ENCODE assay signal across 29 cellular contexts in the genomic region with DNA sequence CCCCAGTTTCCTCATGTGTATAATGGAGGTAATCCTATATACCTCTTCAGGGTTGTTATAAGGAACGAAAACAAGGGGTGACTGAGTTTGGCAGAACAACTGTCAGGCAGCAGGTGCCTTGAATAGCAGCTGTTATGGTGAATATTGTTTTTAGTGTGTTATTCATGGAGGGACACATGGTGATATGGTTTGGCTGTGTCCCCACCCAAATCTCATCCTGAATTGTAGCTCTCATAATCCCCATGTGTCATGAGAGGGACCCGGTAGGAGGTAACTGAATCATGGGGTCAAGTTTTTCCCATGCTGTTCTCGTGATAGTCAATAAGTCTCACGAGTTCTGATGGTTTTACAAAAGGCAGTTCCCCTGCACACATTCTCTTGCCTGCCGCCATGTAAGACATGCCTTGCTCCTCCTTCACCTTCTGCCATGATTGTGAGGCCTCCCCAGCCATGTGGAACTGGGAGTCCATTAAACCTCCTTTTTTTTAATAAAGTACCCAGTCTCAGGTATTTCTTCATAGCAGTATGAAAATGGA. TPM values are rescaled to one million over a fixed set of nuclear protein-coding genes. Genes with fewer than 3 reads are reported as not detected.
DNase-seq lines count a peak whose midpoint lies in the region; ATAC-seq, FAIRE-seq and TF ChIP-seq lines count a peak whose summit lies in the region.
"Had no signal": no experiment of that assay in that cellular context is flagged by ENCODE, and none has a peak within 500 bp of the region (broad histone marks: within the 10 kb centered on the region; RNA-seq: fewer than 3 reads in every experiment).

No MANE protein-coding gene starts in this region.

- H3K27ac ChIP-seq in SJCRH30 (peak overlapping the region; percentile 40), endothelial cell of umbilical vein (ENCODE audit: insufficient read depth, low read depth, low read length) (peak overlapping the region; percentile 73), suprapubic skin (no peak overlapping the region)
- H3K27ac ChIP-seq: 22Rv1, right atrium auricular region, VCaP had no signal

- peaks cover 6% of the 10 kb centered on the region for H3K36me3 Mint-ChIP-seq in endothelial cell (ENCODE audit: low read depth, unreplicated experiment)

- FAIRE-seq in endothelial cell of umbilical vein (lab: Jason Lieb, UNC): no peak
- FAIRE-seq: frontal cortex, kidney had no signal

- H3K9me1 ChIP-seq in endothelial cell of umbilical vein (replicated peaks; ENCODE audit: control insufficient read depth, extremely low read depth, insufficient read depth, low read length): no peaks in the 10 kb centered on the region

- H3K4me2 ChIP-seq in endothelial cell of umbilical vein (ENCODE audit: insufficient read depth, low read length) (no peak overlapping the region), skeletal muscle satellite cell (ENCODE audit: low read length) (peak overlapping the region; percentile 1)
- H3K4me2 ChIP-seq: GM23338 had no signal

- BruUV-seq in endothelial cell of umbilical vein (replicated peaks; lab: Mats Ljungman, UMichigan): TSS peak; percentile 91

- H3K9me3 Mint-ChIP-seq in endothelial cell (ENCODE audit: unreplicated experiment): no peaks in the 10 kb centered on the region
- H3K9me3 Mint-ChIP-seq: activated CD4-positive, alpha-beta T cell treated with anti-CD3 and anti-CD28 coated beads, Interleukin-2, amount 10 ng/mL, durations not matched to agents 7 days and 5 days; GM23338 had no signal

- ATAC-seq in GM19397 (IDR thresholded peaks at IDR 0.05; ENCODE audit: unreplicated experiment): no peak
- ATAC-seq: GM23338, Right ventricle myocardium inferior had no signal

- dilution Hi-C loops in endothelial cell of umbilical vein (cut with MboI; ENCODE audit: extremely low pct_ligation_motif_present, low sequenced_read_pairs): no loop called here

- CTCF ChIA-PET in endothelial cell of umbilical vein (lab: Charles Lee): interaction anchor here (0.6 to 1.4 kb wide), 7 partner anchors 9 to 55 kb away, joined by 3 to 6 read pairs (median 4); no protein-coding TSS in a partner anchor

- no peak overlapping the region for H2AFZ ChIP-seq in endothelial cell of umbilical vein (ENCODE audit: low read depth, low read length)
- H2AFZ ChIP-seq: GM23338 had no signal

- peaks cover 10% of the 10 kb centered on the region for H3K27me3 Mint-ChIP-seq in endothelial cell (ENCODE audit: unreplicated experiment)
- H3K27me3 Mint-ChIP-seq: activated CD4-positive, alpha-beta T cell treated with anti-CD3 and anti-CD28 coated beads, Interleukin-2, amount 10 ng/mL, durations not matched to agents 7 days and 5 days had no signal

- TF ChIP-seq EP300 in suprapubic skin (IDR thresholded peaks at IDR 0.05): no peak

- no peak overlapping the region for H3K4me3 Mint-ChIP-seq in endothelial cell (ENCODE audit: unreplicated experiment)
- H3K4me3 Mint-ChIP-seq: activated CD4-positive, alpha-beta T cell treated with anti-CD3 and anti-CD28 coated beads, Interleukin-2, amount 10 ng/mL, durations not matched to agents 7 days and 5 days; GM23338 had no signal

- H3K9me3 ChIP-seq in SJCRH30 (replicated peaks) (no peaks in the 10 kb centered on the region), endothelial cell of umbilical vein (replicated peaks; ENCODE audit: control insufficient read depth, insufficient read depth, low read length) (no peaks in the 10 kb centered on the region), skeletal muscle satellite cell (replicated peaks; ENCODE audit: low read length) (no peaks in the 10 kb centered on the region), suprapubic skin (no peaks in the 10 kb centered on the region)
- H3K9me3 ChIP-seq: right atrium auricular region had no signal

- peaks cover 3% of the 10 kb centered on the region for H3K4me1 Mint-ChIP-seq in endothelial cell (ENCODE audit: unreplicated experiment)
- H3K4me1 Mint-ChIP-seq: activated CD4-positive, alpha-beta T cell treated with anti-CD3 and anti-CD28 coated beads, Interleukin-2, amount 10 ng/mL, durations not matched to agents 7 days and 5 days; GM23338 had no signal

- POLR2A ChIA-PET in endothelial cell of umbilical vein (lab: Charles Lee): interaction anchor here (1.2 kb wide), 2 partner anchors 19 to 23 kb away, joined by 4 to 5 read pairs; no protein-coding TSS in a partner anchor

- H3K4me3 ChIP-seq in SJCRH30 (no peak overlapping the region), endothelial cell of umbilical vein (replicated peaks in 1 of 3; ENCODE audit: insufficient read depth in 1 of 3, low read depth in 1 of 3, low read length in 3 of 3) (no peak overlapping the region), skeletal muscle satellite cell (ENCODE audit: low read length) (no peak overlapping the region), suprapubic skin (no peak overlapping the region)
- H3K4me3 ChIP-seq: GM23338, lung, right atrium auricular region had no signal

- no peaks in the 10 kb centered on the region for H3K36me3 ChIP-seq in SJCRH30
- no peaks in the 10 kb centered on the region for H3K36me3 ChIP-seq in endothelial cell of umbilical vein (ENCODE audit: control insufficient read depth in 2 of 2, extremely low read depth in 1 of 2, insufficient read depth in 2 of 2, low read length in 2 of 2)
- H3K36me3 ChIP-seq in skeletal muscle satellite cell (ENCODE audit: insufficient read depth, low read length): no peaks in the 10 kb centered on the region
- no peaks in the 10 kb centered on the region for H3K36me3 ChIP-seq in suprapubic skin
- H3K36me3 ChIP-seq: right atrium auricular region had no signal

- H4K20me1 ChIP-seq in endothelial cell of umbilical vein (replicated peaks; ENCODE audit: control insufficient read depth, extremely low read depth, insufficient read depth, low read length): no peaks in the 10 kb centered on the region

- H3K4me1 ChIP-seq in SJCRH30 (0 out of 2 replicates have a peak, but pooled peaks cover 4% of the 10 kb centered on the region), endothelial cell of umbilical vein (ENCODE audit: control insufficient read depth, extremely low read depth, insufficient read depth, low read length) (peaks cover 31% of the 10 kb centered on the region), skeletal muscle satellite cell (ENCODE audit: control insufficient read depth, insufficient read depth, low read length) (peaks cover 21% of the 10 kb centered on the region), suprapubic skin (no peaks in the 10 kb centered on the region)

- TF ChIP-seq CTCF in endothelial cell of umbilical vein (IDR thresholded peaks at IDR 0.05; ENCODE audit: extremely low read depth in 1 of 2, insufficient read depth in 1 of 2, low read depth in 1 of 2, low read length in 2 of 2) (no peak), endothelial cell (IDR thresholded peaks at IDR 0.05; ENCODE audit: unreplicated experiment) (no peak), suprapubic skin (IDR thresholded peaks at IDR 0.05) (no peak)

- DNase-seq in NCI-H2171 treated with DMSO at 0.1 percent for 48 hours (lab: John Stamatoyannopoulos, UW): peak; percentile 19
- DNase-seq in NCI-H2171 (lab: John Stamatoyannopoulos, UW): no peak
- DNase-seq in SJCRH30: peak; percentile 22 to 42
- no peak for DNase-seq in endothelial cell of umbilical vein (ENCODE audit: low read depth, low spot score)
- DNase-seq in endothelial cell (ENCODE audit: low spot score): no peak
- DNase-seq in suprapubic skin (ENCODE audit: low spot score in 2 of 2): no peak
- DNase-seq: activated CD4-positive, alpha-beta T cell treated with anti-CD3 and anti-CD28 coated beads, Interleukin-2, amount 10 ng/mL, durations not matched to agents 7 days and 5 days; cortex of kidney; erythroblast; Karpas-422; kidney; NCI-H1105 treated with DMSO at 0.1 percent for 48 hours; NCI-H2081; NCI-H510A; nucleus accumbens had no signal

- no peaks in the 10 kb centered on the region for H3K27me3 ChIP-seq in SJCRH30
- no peaks in the 10 kb centered on the region for H3K27me3 ChIP-seq in endothelial cell of umbilical vein (ENCODE audit: control insufficient read depth in 2 of 2, insufficient read depth in 2 of 2, low read length in 2 of 2)
- H3K27me3 ChIP-seq in skeletal muscle satellite cell (ENCODE audit: control insufficient read depth, insufficient read depth, low read length): no peaks in the 10 kb centered on the region
- H3K27me3 ChIP-seq in suprapubic skin: no peaks in the 10 kb centered on the region
- H3K27me3 ChIP-seq: right atrium auricular region had no signal

- H3K27ac Mint-ChIP-seq in endothelial cell (ENCODE audit: unreplicated experiment): no peak overlapping the region
- H3K27ac Mint-ChIP-seq: activated CD4-positive, alpha-beta T cell treated with anti-CD3 and anti-CD28 coated beads, Interleukin-2, amount 10 ng/mL, durations not matched to agents 7 days and 5 days; GM23338 had no signal

- intact Hi-C loops in endothelial cell of umbilical vein (cut with micrococcal nuclease): loop anchor here (1.0 to 2.0 kb wide), 3 partner anchors 15 to 22 kb away; no protein-coding TSS in a partner anchor

- H3K79me2 ChIP-seq in endothelial cell of umbilical vein (ENCODE audit: control insufficient read depth, insufficient read depth, low read length): no peaks in the 10 kb centered on the region

- H3K9ac ChIP-seq in endothelial cell of umbilical vein (replicated peaks; ENCODE audit: extremely low read depth, insufficient read depth, low read length): no peak overlapping the region
- peak overlapping the region; percentile 2 for H3K9ac ChIP-seq in skeletal muscle satellite cell (ENCODE audit: low read depth, low read length)

- TF ChIP-seq POLR2A in endothelial cell of umbilical vein (IDR thresholded peaks at IDR 0.05; ENCODE audit: low read depth, low read length) (no peak), suprapubic skin (IDR thresholded peaks at IDR 0.05) (no peak)

- WGBS in suprapubic skin: 90% methylated on average over 5 of the region's 5 CpGs

RNA-seq across cellular contexts. Expression of gene IGSF23, which starts 12.2 kb away (rescaled TPM):
- total RNA-seq in SJCRH30 (2014; rRNA removed; shearing (Covaris generic)): not detected in 2 replicates
- 0.35 TPM in 1 of 2 replicates, not detected in the other for total RNA-seq in endothelial cell of umbilical vein
- polyA plus RNA-seq in endothelial cell of umbilical vein: 0.73 and 0.81 TPM in 2 replicates
- polyA plus RNA-seq in endothelial cell of umbilical vein (2011; cell fraction: cytosol; rRNA removed): 0.58 and 0.59 TPM in 2 replicates
- polyA plus RNA-seq in endothelial cell of umbilical vein (2011; cell fraction: nucleus; rRNA removed): 0.28 and 0.39 TPM in 2 replicates
- polyA plus RNA-seq in endothelial cell of umbilical vein (2012): 0.78 and 1.4 TPM in 2 replicates
- 0.42 TPM in 1 of 2 replicates, not detected in the other for polyA minus RNA-seq in endothelial cell of umbilical vein
- not detected for polyA minus RNA-seq in endothelial cell of umbilical vein (2011; cell fraction: cytosol; rRNA and poly(A)+ RNA removed)
- polyA minus RNA-seq in endothelial cell of umbilical vein (2011; cell fraction: nucleus; rRNA and poly(A)+ RNA removed): not detected in 2 replicates
- not detected in 2 replicates for total RNA-seq in skeletal muscle satellite cell (2012; rRNA removed)
- not detected for total RNA-seq in endothelial cell (ENCODE audit: unreplicated experiment)
- not detected for total RNA-seq in suprapubic skin
- total RNA-seq: activated CD4-positive, alpha-beta T cell treated with anti-CD3 and anti-CD28 coated beads, Interleukin-2, amount 10 ng/mL, durations not matched to agents 7 days and 5 days; bronchial epithelial cell; frontal cortex; G401; GM23338; HT-29; kidney; lung; right atrium auricular region; Right ventricle myocardium inferior; T-helper 1 cell treated with Interleukin-12 subunit alpha and Interleukin-12 subunit beta and Interleukin-4 antibody, amounts not matched to agents 30 ng/mL and 1 ng/mL, for 36 hours; urinary bladder had no signal
- polyA plus RNA-seq: GM23338, lung, urinary bladder had no signal

RNA-seq across cellular contexts. Expression of gene PVR, which starts 18.1 kb away (rescaled TPM):
- total RNA-seq in SJCRH30 (2014; rRNA removed; shearing (Covaris generic)): 42.2 and 45.4 TPM in 2 replicates
- total RNA-seq in endothelial cell of umbilical vein (133 and 199 TPM in 2 replicates), endothelial cell (ENCODE audit: unreplicated experiment) (14.8 TPM), suprapubic skin (10 to 100 TPM; 14.0 to 24.6 (median 15.5) TPM)
- polyA plus RNA-seq in endothelial cell of umbilical vein: 226 and 276 TPM in 2 replicates
- 186 and 209 TPM in 2 replicates for polyA plus RNA-seq in endothelial cell of umbilical vein (2011; cell fraction: cytosol; rRNA removed)
- 237 and 251 TPM in 2 replicates for polyA plus RNA-seq in endothelial cell of umbilical vein (2011; cell fraction: nucleus; rRNA removed)
- polyA plus RNA-seq in endothelial cell of umbilical vein (2012): 200 and 203 TPM in 2 replicates
- polyA minus RNA-seq in endothelial cell of umbilical vein: 236 and 278 TPM in 2 replicates
- 32.5 TPM for polyA minus RNA-seq in endothelial cell of umbilical vein (2011; cell fraction: cytosol; rRNA and poly(A)+ RNA removed)
- polyA minus RNA-seq in endothelial cell of umbilical vein (2011; cell fraction: nucleus; rRNA and poly(A)+ RNA removed): 124 and 132 TPM in 2 replicates
- total RNA-seq in skeletal muscle satellite cell (2012; rRNA removed): 56.1 and 58.8 TPM in 2 replicates

RNA-seq across cellular contexts. Expression of gene CEACAM19, which starts 45.7 kb away (rescaled TPM):
- 2.4 and 2.5 TPM in 2 replicates for total RNA-seq in SJCRH30 (2014; rRNA removed; shearing (Covaris generic))
- total RNA-seq in endothelial cell of umbilical vein (9.9 and 13.0 TPM in 2 replicates), endothelial cell (ENCODE audit: unreplicated experiment) (3.7 TPM), suprapubic skin (10 to 100 TPM in 1 of 4 donors, 1 to 10 TPM in 3; 5.7 to 11.7 (median 8.4) TPM)
- 14.5 and 23.2 TPM in 2 replicates for polyA plus RNA-seq in endothelial cell of umbilical vein
- polyA plus RNA-seq in endothelial cell of umbilical vein (2011; cell fraction: cytosol; rRNA removed): 4.2 and 7.2 TPM in 2 replicates
- polyA plus RNA-seq in endothelial cell of umbilical vein (2011; cell fraction: nucleus; rRNA removed): 68.3 and 92.4 TPM in 2 replicates
- polyA plus RNA-seq in endothelial cell of umbilical vein (2012): 11.6 and 13.1 TPM in 2 replicates
- 25.3 and 27.7 TPM in 2 replicates for polyA minus RNA-seq in endothelial cell of umbilical vein
- polyA minus RNA-seq in endothelial cell of umbilical vein (2011; cell fraction: cytosol; rRNA and poly(A)+ RNA removed): 0.72 TPM
- 49.7 and 51.3 TPM in 2 replicates for polyA minus RNA-seq in endothelial cell of umbilical vein (2011; cell fraction: nucleus; rRNA and poly(A)+ RNA removed)
- 0.51 and 1.3 TPM in 2 replicates for total RNA-seq in skeletal muscle satellite cell (2012; rRNA removed)

Comparison
In these comparisons a context has a peak if more than half of its experiments do, and no peak if none do; other contexts are left out.
1. DNase-seq: peak in NCI-H2171 treated with DMSO at 0.1 percent for 48 hours (single experiment) and SJCRH30 (2 of 2); none in NCI-H2171 (single experiment), endothelial cell of umbilical vein (single experiment), endothelial cell (single experiment) and suprapubic skin (0 of 2).